Comparison of ENCODE assay signal across 23 cellular contexts in the genomic region with DNA sequence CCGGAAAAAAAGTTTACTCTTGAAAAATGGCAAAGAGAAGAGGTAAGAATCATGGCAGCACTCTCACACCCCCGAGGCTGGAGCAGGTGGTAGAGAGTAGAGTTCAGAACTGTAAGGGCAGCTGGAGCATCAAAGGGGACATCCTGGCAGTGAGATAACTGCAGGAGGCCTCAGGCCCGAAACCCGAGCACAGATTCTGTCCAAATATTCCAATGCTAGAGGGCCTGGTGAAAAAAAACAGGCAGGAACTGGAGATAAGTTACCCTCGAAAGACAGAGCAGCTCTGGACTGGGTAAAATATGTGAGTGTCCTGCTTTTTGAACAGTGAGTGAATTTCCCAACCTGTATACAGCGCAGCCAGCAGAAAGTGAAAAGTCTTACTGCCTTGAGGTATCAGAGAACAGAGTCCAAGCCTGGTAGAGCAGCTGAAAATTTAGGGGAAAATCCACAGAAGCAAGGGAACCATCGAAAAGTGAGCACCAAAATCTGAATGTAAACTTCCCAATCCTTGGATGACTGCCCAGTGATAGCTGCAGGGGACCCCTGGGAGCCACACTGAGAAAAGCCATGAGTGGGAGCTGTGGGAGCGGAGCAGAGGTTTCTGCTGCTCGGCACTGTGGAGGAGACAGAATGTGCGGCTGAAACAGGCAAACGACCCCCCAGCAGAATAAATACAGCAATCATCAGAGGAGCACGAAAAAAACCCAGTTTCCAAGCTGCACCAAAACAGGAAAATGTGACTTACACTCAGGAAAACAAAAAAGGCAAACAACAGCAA. TPM values are rescaled to one million over a fixed set of nuclear protein-coding genes. Genes with fewer than 3 reads are reported as not detected.
DNase-seq lines count a peak whose midpoint lies in the region; ATAC-seq, FAIRE-seq and TF ChIP-seq lines count a peak whose summit lies in the region.
"Had no signal": no experiment of that assay in that cellular context is flagged by ENCODE, and none has a peak within 500 bp of the region (broad histone marks: within the 10 kb centered on the region; RNA-seq: fewer than 3 reads in every experiment).

No MANE protein-coding gene starts in this region.

- intact Hi-C loops in Caco-2 (cut with micrococcal nuclease; ENCODE audit: unreplicated experiment): no loop called here

- H3K9me3 Mint-ChIP-seq in Caco-2 (ENCODE audit: unreplicated experiment) (no peaks in the 10 kb centered on the region), nephron (no peaks in the 10 kb centered on the region)
- H3K9me3 Mint-ChIP-seq: CD14-positive monocyte had no signal

- no peak overlapping the region for H3K4me3 Mint-ChIP-seq in Caco-2 (ENCODE audit: unreplicated experiment)
- H3K4me3 Mint-ChIP-seq in nephron: no peak overlapping the region
- H3K4me3 Mint-ChIP-seq: CD14-positive monocyte had no signal

- H3K4me3 ChIP-seq in Caco-2 (ENCODE audit: low read depth, low read length) (no peak overlapping the region), choroid plexus epithelial cell (ENCODE audit: low read depth, low read length) (no peak overlapping the region), foreskin fibroblast (ENCODE audit: low read depth in 1 of 2, low read length in 2 of 2) (no peak overlapping the region)
- H3K4me3 ChIP-seq: GM12878, K562 had no signal

- DNase-seq in AG08396 (ENCODE audit: low spot score): peak; percentile 5
- DNase-seq in Caco-2: peak in 1 of 2 experiments; percentile 68
- DNase-seq in choroid plexus epithelial cell (ENCODE audit: low read depth): peak; percentile 27
- DNase-seq in frontal cortex (ENCODE audit: low spot score in 2 of 2): no peak
- DNase-seq in foreskin fibroblast: no peak
- DNase-seq: AML-193, DMS153, GOT3, NCI-H1105, NCI-H1694 treated with DMSO at 0.1 percent for 48 hours, NCI-H2107, NCI-H510A, NCI-H82, PC-3, RPMI8226, SIG-M5 had no signal

- H3K36me3 Mint-ChIP-seq in Caco-2 (ENCODE audit: insufficient read depth, unreplicated experiment) (no peaks in the 10 kb centered on the region), nephron (ENCODE audit: low read depth) (no peaks in the 10 kb centered on the region)
- H3K36me3 Mint-ChIP-seq: CD14-positive monocyte had no signal

- no peaks in the 10 kb centered on the region for H3K9me3 ChIP-seq in Caco-2

- no peak for TF ChIP-seq CTCF in Caco-2 (IDR thresholded peaks at IDR 0.05; ENCODE audit: insufficient read depth in 1 of 2, low read depth in 1 of 2, low read length in 1 of 2, severe bottlenecking in 1 of 2, unreplicated experiment in 1 of 2)
- TF ChIP-seq CTCF in choroid plexus epithelial cell (conservative IDR thresholded peaks at IDR 0.05; ENCODE audit: low read depth, low read length): no peak
- TF ChIP-seq CTCF in nephron (IDR thresholded peaks at IDR 0.05; ENCODE audit: unreplicated experiment in 3 of 3): no peak
- TF ChIP-seq CTCF in foreskin fibroblast (IDR thresholded peaks at IDR 0.05; ENCODE audit: low read depth, low read length): no peak

- H3K4me1 Mint-ChIP-seq in Caco-2 (ENCODE audit: low read depth, unreplicated experiment) (peaks cover 42% of the 10 kb centered on the region), nephron (peaks cover 58% of the 10 kb centered on the region)

- H3K27me3 ChIP-seq in Caco-2 (replicated peaks; ENCODE audit: control insufficient read depth, insufficient read depth, low read length): no peaks in the 10 kb centered on the region

- no peaks in the 10 kb centered on the region for H3K27me3 Mint-ChIP-seq in Caco-2 (ENCODE audit: insufficient read depth, unreplicated experiment)
- peaks cover 60% of the 10 kb centered on the region for H3K27me3 Mint-ChIP-seq in nephron (ENCODE audit: low read depth)

- no peaks in the 10 kb centered on the region for H3K36me3 ChIP-seq in Caco-2 (ENCODE audit: control insufficient read depth, insufficient read depth, low read length)

- H3K27ac Mint-ChIP-seq in Caco-2 (ENCODE audit: unreplicated experiment) (peak overlapping the region; percentile 25), nephron (peak overlapping the region; percentile 70 to 87 (median 80))
- H3K27ac Mint-ChIP-seq: CD14-positive monocyte had no signal

- BruUV-seq in Caco-2 (replicated peaks; lab: Mats Ljungman, UMichigan): no TSS peak

- ATAC-seq in GM19324 (IDR thresholded peaks at IDR 0.05; ENCODE audit: low FRiP score, unreplicated experiment): no peak
- ATAC-seq: GM12878, HCT116, K562, PC-3 had no signal

- POLR2A ChIA-PET in Caco-2 (lab: Charles Lee): no interaction called here

- peaks cover 57% of the 10 kb centered on the region for H3K4me1 ChIP-seq in Caco-2

- FAIRE-seq in frontal cortex (lab: Jason Lieb, UNC): no peak
- FAIRE-seq: GM12878, GM19239, K562 had no signal

- CTCF ChIA-PET in Caco-2 (lab: Charles Lee): interaction anchor here (0.7 kb wide), 1 partner anchor 10 kb away, joined by 3 read pairs; no protein-coding TSS in a partner anchor

RNA-seq across cellular contexts. Expression of a gene that starts 50.7 kb away (rescaled TPM):
- total RNA-seq in Caco-2 (2022): 22.6 and 29.0 TPM in 2 replicates
- total RNA-seq in frontal cortex: 5.7 TPM
- total RNA-seq: GM12878 had no signal

Comparison
In these comparisons a context has a peak if more than half of its experiments do, and no peak if none do; other contexts are left out.
1. DNase-seq: peak in AG08396 (single experiment) and choroid plexus epithelial cell (single experiment); none in frontal cortex (0 of 2) and foreskin fibroblast (0 of 2).